Comparison of ENCODE assay signal across 8 cellular contexts in genomic region chr17:59830846-59831486, GRCh38.
DNase-seq lines count a peak whose midpoint lies in the region; ATAC-seq and TF ChIP-seq lines count a peak whose summit lies in the region.
"Had no signal": no experiment of that assay in that cellular context is flagged by ENCODE, and none has a peak within 500 bp of the region (broad histone marks: within the 10 kb centered on the region; RNA-seq: fewer than 3 reads in every experiment).

No MANE protein-coding gene starts in this region.

- H3K36me3 ChIP-seq in esophagus (ENCODE audit: control insufficient read depth in 2 of 2, insufficient read depth in 2 of 2, low read length in 1 of 2): no peaks in the 10 kb centered on the region

- no peak for ATAC-seq in T-helper 17 cell
- ATAC-seq in stimulated activated effector memory CD8-positive, alpha-beta T cell treated with anti-CD3 and anti-CD28 coated beads, Interleukin-12 subunit alpha, Interleukin-12 subunit beta, amount 100 ng/mL, for 72 hours: no peak
- ATAC-seq: left colon had no signal

- H3K27ac ChIP-seq in esophagus (ENCODE audit: low read depth in 2 of 2, low read length in 1 of 2): peak overlapping the region; percentile 17 to 63

- no peak for TF ChIP-seq CTCF in HFFc6 (IDR thresholded peaks at IDR 0.05)

- no peak overlapping the region for H3K4me3 ChIP-seq in esophagus (ENCODE audit: low read depth in 1 of 2, low read length in 2 of 2)

- WGBS in esophagus, 2 donors: 62 to 87% methylated on average over 1 of the region's 1 CpG

- H3K27ac Mint-ChIP-seq in HFFc6: peak overlapping the region; percentile 93
- H3K27ac Mint-ChIP-seq in T-helper 17 cell: peak overlapping the region; percentile 96
- peak overlapping the region; percentile 100 for H3K27ac Mint-ChIP-seq in stimulated activated effector memory CD8-positive, alpha-beta T cell treated with anti-CD3 and anti-CD28 coated beads, Interleukin-12 subunit alpha, Interleukin-12 subunit beta, amount 100 ng/mL, for 72 hours

- H3K36me3 Mint-ChIP-seq in HFFc6 (ENCODE audit: low read depth): no peaks in the 10 kb centered on the region
- H3K36me3 Mint-ChIP-seq in T-helper 17 cell (ENCODE audit: low read depth): no peaks in the 10 kb centered on the region
- H3K36me3 Mint-ChIP-seq in stimulated activated effector memory CD8-positive, alpha-beta T cell treated with anti-CD3 and anti-CD28 coated beads, Interleukin-12 subunit alpha, Interleukin-12 subunit beta, amount 100 ng/mL, for 72 hours: peaks cover 77% of the 10 kb centered on the region

- H3K4me1 ChIP-seq in esophagus (ENCODE audit: control insufficient read depth in 2 of 2, insufficient read depth in 2 of 2, low read length in 1 of 2): no peaks in the 10 kb centered on the region

- H3K9me3 ChIP-seq in T-helper 17 cell (ENCODE audit: control insufficient read depth, low read length, poor library complexity, severe bottlenecking): peaks cover 4% of the 10 kb centered on the region
- H3K9me3 ChIP-seq in esophagus (ENCODE audit: control insufficient read depth in 2 of 2, insufficient read depth in 1 of 2, low read depth in 1 of 2, low read length in 1 of 2): no peaks in the 10 kb centered on the region

- H3K27me3 Mint-ChIP-seq in HFFc6 (ENCODE audit: insufficient read depth) (no peaks in the 10 kb centered on the region; the same call in 1 of the 2 replicates), T-helper 17 cell (no peaks in the 10 kb centered on the region)

- H3K4me3 Mint-ChIP-seq in HFFc6: no peak overlapping the region
- no peak overlapping the region for H3K4me3 Mint-ChIP-seq in T-helper 17 cell
- H3K4me3 Mint-ChIP-seq in stimulated activated effector memory CD8-positive, alpha-beta T cell treated with anti-CD3 and anti-CD28 coated beads, Interleukin-12 subunit alpha, Interleukin-12 subunit beta, amount 100 ng/mL, for 72 hours: peak overlapping the region; percentile 77

- no peaks in the 10 kb centered on the region for H3K27me3 ChIP-seq in esophagus (ENCODE audit: control insufficient read depth in 1 of 2, insufficient read depth in 2 of 2, low read length in 2 of 2)

- no peak for DNase-seq in HFFc6
- DNase-seq in T-helper 17 cell: no peak
- DNase-seq in stimulated activated effector memory CD8-positive, alpha-beta T cell treated with anti-CD3 and anti-CD28 coated beads, Interleukin-12 subunit alpha, Interleukin-12 subunit beta, amount 100 ng/mL, for 72 hours (ENCODE audit: low spot score in 2 of 2): peak in 1 of 2 donors; percentile 62
- no peak for DNase-seq in NCI-H226
- no peak for DNase-seq in NCI-H1092 (lab: John Stamatoyannopoulos, UW)
- DNase-seq in NCI-H146 treated with DMSO at 0.1 percent for 48 hours (lab: John Stamatoyannopoulos, UW; ENCODE audit: unreplicated experiment): no peak
- DNase-seq: left colon had no signal

- H3K9me3 Mint-ChIP-seq in HFFc6: no peaks in the 10 kb centered on the region
- no peaks in the 10 kb centered on the region for H3K9me3 Mint-ChIP-seq in stimulated activated effector memory CD8-positive, alpha-beta T cell treated with anti-CD3 and anti-CD28 coated beads, Interleukin-12 subunit alpha, Interleukin-12 subunit beta, amount 100 ng/mL, for 72 hours

- H3K4me1 Mint-ChIP-seq in HFFc6 (ENCODE audit: low read depth) (peaks cover 71% of the 10 kb centered on the region), T-helper 17 cell (peaks cover 38% of the 10 kb centered on the region)
- H3K4me1 Mint-ChIP-seq in stimulated activated effector memory CD8-positive, alpha-beta T cell treated with anti-CD3 and anti-CD28 coated beads, Interleukin-12 subunit alpha, Interleukin-12 subunit beta, amount 100 ng/mL, for 72 hours: peaks cover 51% of the 10 kb centered on the region
